In genomic region chr9:98351370-98351769, GRCh38 we compare ENCODE assay signal across 28 cellular contexts.
"Had no signal": no experiment of that assay in that cellular context is flagged by ENCODE, and none has a peak within 500 bp of the region (broad histone marks: within the 10 kb centered on the region; RNA-seq: fewer than 3 reads in every experiment).

No MANE protein-coding gene starts in this region.

- H3K27ac ChIP-seq: colonic mucosa, coronary artery, dorsolateral prefrontal cortex, epithelial cell of prostate, esophagus muscularis mucosa, esophagus squamous epithelium, foreskin keratinocyte, gastrocnemius medialis, gastroesophageal sphincter, heart left ventricle, heart right ventricle, hepatocyte had no signal

- H3K4me3 ChIP-seq: colonic mucosa, coronary artery, dorsolateral prefrontal cortex, esophagus muscularis mucosa, esophagus squamous epithelium, gastrocnemius medialis, gastroesophageal sphincter, heart left ventricle, heart right ventricle, hepatocyte had no signal

- H3K79me2 ChIP-seq: hepatocyte had no signal

- H3K4me2 ChIP-seq: hepatocyte had no signal

- H3K36me3 ChIP-seq: colonic mucosa, esophagus muscularis mucosa, esophagus squamous epithelium, gastrocnemius medialis, gastroesophageal sphincter, heart left ventricle, heart right ventricle had no signal

- FAIRE-seq: colon, endometrium, frontal cortex had no signal

- H2AFZ ChIP-seq: hepatocyte had no signal

- DNase-seq: colonic mucosa; cortex of kidney; dermis blood vessel endothelial cell; dorsolateral prefrontal cortex; effector CD4-positive, alpha-beta T cell; effector CD8-positive, alpha-beta T cell; effector memory CD4-positive, alpha-beta T cell; effector memory CD8-positive, alpha-beta T cell; endodermal cell; erythroblast; esophagus squamous epithelium; foreskin fibroblast; foreskin keratinocyte; foreskin melanocyte; gastrocnemius medialis; glutamatergic neuron; head of caudate nucleus; heart left ventricle; heart right ventricle had no signal

- H3K4me1 ChIP-seq: colonic mucosa, esophagus muscularis mucosa, esophagus squamous epithelium, foreskin keratinocyte, gastrocnemius medialis, gastroesophageal sphincter, heart left ventricle, heart right ventricle had no signal

- ATAC-seq: effector memory CD8-positive, alpha-beta T cell; esophagus mucosa; foreskin keratinocyte; gastrocnemius medialis; gastroesophageal sphincter; heart left ventricle; heart right ventricle had no signal

- H3K27me3 ChIP-seq: colonic mucosa, dorsolateral prefrontal cortex, gastrocnemius medialis, hepatocyte had no signal

- H3K9me3 ChIP-seq: colonic mucosa had no signal
